In genomic region chr11:71430166-71430565, GRCh38 we compare ENCODE assay signal across 29 cellular contexts.
"Had no signal": no experiment of that assay in that cellular context is flagged by ENCODE, and none has a peak within 500 bp of the region (broad histone marks: within the 10 kb centered on the region; RNA-seq: fewer than 3 reads in every experiment).

No MANE protein-coding gene starts in this region.

- H3K27ac Mint-ChIP-seq: activated CD8-positive, alpha-beta T cell treated with anti-CD3 and anti-CD28 coated beads for 36 hours; activated naive CD4-positive, alpha-beta T cell treated with anti-CD3 and anti-CD28 coated beads, Interleukin-2, amount 10 ng/mL, durations not matched to agents 7 days and 5 days; activated naive CD8-positive, alpha-beta T cell treated with anti-CD3 and anti-CD28 coated beads, Interleukin-2, amount 10 ng/mL, durations not matched to agents 7 days and 5 days; activated T-helper 17 cell treated with anti-CD3 and anti-CD28 coated beads, Interleukin-2, amount 50 U/mL, for 72 hours; WTC11 had no signal

- H3K36me3 ChIP-seq: gastrocnemius medialis had no signal

- H3K9me3 Mint-ChIP-seq: activated naive CD4-positive, alpha-beta T cell treated with anti-CD3 and anti-CD28 coated beads, Interleukin-2, amount 10 ng/mL, durations not matched to agents 7 days and 5 days; activated naive CD4-positive, alpha-beta T cell treated with anti-CD3 and anti-CD28 coated beads, Interleukin-2, amount 50 U/mL, for 72 hours; activated naive CD8-positive, alpha-beta T cell treated with anti-CD3 and anti-CD28 coated beads, Interleukin-2, amount 10 ng/mL, durations not matched to agents 7 days and 5 days; activated T-cell treated with anti-CD3 and anti-CD28 coated beads, Interleukin-2, amount 50 U/mL, for 4 hours; activated T-helper 17 cell treated with anti-CD3 and anti-CD28 coated beads, Interleukin-2, amount 50 U/mL, for 72 hours; effector memory CD8-positive, alpha-beta T cell had no signal

- H3K4me3 ChIP-seq: esophagus muscularis mucosa, gastrocnemius medialis, heart left ventricle had no signal

- ATAC-seq: activated CD8-positive, alpha-beta T cell treated with anti-CD3 and anti-CD28 coated beads for 36 hours; activated naive CD4-positive, alpha-beta T cell treated with anti-CD3 and anti-CD28 coated beads, Interleukin-2, amount 50 U/mL, for 72 hours; activated T-cell treated with anti-CD3 and anti-CD28 coated beads, Interleukin-2, amount 50 U/mL, for 4 hours; activated T-helper 17 cell treated with anti-CD3 and anti-CD28 coated beads, Interleukin-2, amount 50 U/mL, for 72 hours; effector memory CD8-positive, alpha-beta T cell; foreskin keratinocyte; gastrocnemius medialis; heart left ventricle; WTC11 had no signal

- H3K4me1 ChIP-seq: gastrocnemius medialis had no signal

- H3K9me3 ChIP-seq: gastrocnemius medialis had no signal

- H3K4me3 Mint-ChIP-seq: activated CD8-positive, alpha-beta T cell treated with anti-CD3 and anti-CD28 coated beads for 36 hours; activated naive CD4-positive, alpha-beta T cell treated with anti-CD3 and anti-CD28 coated beads, Interleukin-2, amount 10 ng/mL, durations not matched to agents 7 days and 5 days; activated naive CD8-positive, alpha-beta T cell treated with anti-CD3 and anti-CD28 coated beads, Interleukin-2, amount 10 ng/mL, durations not matched to agents 7 days and 5 days; activated T-cell treated with anti-CD3 and anti-CD28 coated beads, Interleukin-2, amount 50 U/mL, for 4 hours; activated T-helper 17 cell treated with anti-CD3 and anti-CD28 coated beads, Interleukin-2, amount 50 U/mL, for 72 hours; effector memory CD8-positive, alpha-beta T cell; WTC11 had no signal

- H3K27me3 ChIP-seq: brain microvascular endothelial cell, esophagus muscularis mucosa, foreskin keratinocyte, gastrocnemius medialis, heart left ventricle had no signal

- H3K27ac ChIP-seq: brain microvascular endothelial cell, esophagus muscularis mucosa, foreskin keratinocyte, gastrocnemius medialis, heart left ventricle, VCaP had no signal

- DNase-seq: activated CD4-positive, alpha-beta T cell treated with anti-CD3 and anti-CD28 coated beads for 1 hour; activated CD4-positive, alpha-beta T cell treated with anti-CD3 and anti-CD28 coated beads for 4 hours; activated CD4-positive, alpha-beta T cell treated with anti-CD3 and anti-CD28 coated beads, Interleukin-2, amount 50 U/mL, for 1 hour; activated CD4-positive, alpha-beta T cell treated with anti-CD3 and anti-CD28 coated beads, Interleukin-2, amount 50 U/mL, for 48 hours; activated CD8-positive, alpha-beta memory T cell treated with anti-CD3 and anti-CD28 coated beads for 24 hours; activated CD8-positive, alpha-beta T cell treated with anti-CD3 and anti-CD28 coated beads for 36 hours; activated gamma-delta T cell; activated naive CD4-positive, alpha-beta T cell; activated naive CD4-positive, alpha-beta T cell treated with anti-CD3 and anti-CD28 coated beads, Interleukin-2, amount 10 ng/mL, durations not matched to agents 7 days and 5 days; activated naive CD8-positive, alpha-beta T cell treated with anti-CD3 and anti-CD28 coated beads, Interleukin-2, amount 10 ng/mL, durations not matched to agents 7 days and 5 days; activated T-cell treated with anti-CD3 and anti-CD28 coated beads, Interleukin-2, amount 50 U/mL, for 4 hours; anterior cingulate cortex; brain microvascular endothelial cell; caudate nucleus; cortex of kidney; dermis blood vessel endothelial cell; effector CD4-positive, alpha-beta T cell; effector memory CD8-positive, alpha-beta T cell; erythroblast; foreskin keratinocyte; gastrocnemius medialis; glutamatergic neuron; T-helper 2 cell had no signal

- H3K4me1 Mint-ChIP-seq: activated T-helper 17 cell treated with anti-CD3 and anti-CD28 coated beads, Interleukin-2, amount 50 U/mL, for 72 hours had no signal

- H3K27me3 Mint-ChIP-seq: activated CD8-positive, alpha-beta T cell treated with anti-CD3 and anti-CD28 coated beads for 36 hours had no signal
